In genomic region chr22:20430641-20431519, GRCh38 we compare ENCODE assay signal across 1 cellular context.
A peak's percentile ranks its signal among the peaks of the same experiment; 100 is the strongest.
TF ChIP-seq lines count a peak whose summit lies in the region.

No MANE protein-coding gene starts in this region.

TF ChIP-seq in K562, 482 proteins besides CTCF, POLR2A, EP300 and RAD21 (continued from another document):
- TF ChIP-seq CHD7 (IDR thresholded peaks at IDR 0.05; ENCODE audit: low read depth, low read length) (peak; percentile 30), ZNF316 (IDR thresholded peaks at IDR 0.05) (no peak), TEAD4 (IDR thresholded peaks at IDR 0.05; ENCODE audit: low read length) (no peak), TEAD4 (CRISPR knock-in tag; IDR thresholded peaks at IDR 0.05; ENCODE audit: borderline replicate concordance) (peak; percentile 87; the same call in 1 of the 2 replicates), NBN (IDR thresholded peaks at IDR 0.05; ENCODE audit: low read depth) (no peak), POLR2G (IDR thresholded peaks at IDR 0.05; ENCODE audit: low read depth, low read length) (no peak), KHSRP (IDR thresholded peaks at IDR 0.05) (no peak), PBX2 (CRISPR knock-in tag; IDR thresholded peaks at IDR 0.05; ENCODE audit: low read depth) (no peak), PBX2 (tag; conservative IDR thresholded peaks at IDR 0.05; ENCODE audit: low read depth) (no peak), E2F6 (IDR thresholded peaks at IDR 0.05; ENCODE audit: borderline replicate concordance in 1 of 2, extremely low read depth in 1 of 2, insufficient read depth in 1 of 2, insufficient read length in 1 of 2, low read depth in 1 of 2, low read length in 1 of 2, poor library complexity in 1 of 2, severe bottlenecking in 1 of 2) (peak in 1 of 2 experiments; percentile 0), ZNF830 (CRISPR knock-in tag; IDR thresholded peaks at IDR 0.05) (no peak), L3MBTL2 (IDR thresholded peaks at IDR 0.05) (0 out of 2 replicates have a peak, but pooled peaks have one; percentile 5), ZNF644 (tag; IDR thresholded peaks at IDR 0.05; ENCODE audit: low read depth) (no peak)
- TF ChIP-seq, protein P1, sequence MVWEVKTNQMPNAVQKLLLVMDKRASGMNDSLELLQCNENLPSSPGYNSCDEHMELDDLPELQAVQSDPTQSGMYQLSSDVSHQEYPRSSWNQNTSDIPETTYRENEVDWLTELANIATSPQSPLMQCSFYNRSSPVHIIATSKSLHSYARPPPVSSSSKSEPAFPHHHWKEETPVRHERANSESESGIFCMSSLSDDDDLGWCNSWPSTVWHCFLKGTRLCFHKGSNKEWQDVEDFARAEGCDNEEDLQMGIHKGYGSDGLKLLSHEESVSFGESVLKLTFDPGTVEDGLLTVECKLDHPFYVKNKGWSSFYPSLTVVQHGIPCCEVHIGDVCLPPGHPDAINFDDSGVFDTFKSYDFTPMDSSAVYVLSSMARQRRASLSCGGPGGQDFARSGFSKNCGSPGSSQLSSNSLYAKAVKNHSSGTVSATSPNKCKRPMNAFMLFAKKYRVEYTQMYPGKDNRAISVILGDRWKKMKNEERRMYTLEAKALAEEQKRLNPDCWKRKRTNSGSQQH (CRISPR knock-in tag; IDR thresholded peaks at IDR 0.05): 0 out of 2 replicates have a peak, but pooled peaks have one; percentile 37
- TF ChIP-seq, protein P2, sequence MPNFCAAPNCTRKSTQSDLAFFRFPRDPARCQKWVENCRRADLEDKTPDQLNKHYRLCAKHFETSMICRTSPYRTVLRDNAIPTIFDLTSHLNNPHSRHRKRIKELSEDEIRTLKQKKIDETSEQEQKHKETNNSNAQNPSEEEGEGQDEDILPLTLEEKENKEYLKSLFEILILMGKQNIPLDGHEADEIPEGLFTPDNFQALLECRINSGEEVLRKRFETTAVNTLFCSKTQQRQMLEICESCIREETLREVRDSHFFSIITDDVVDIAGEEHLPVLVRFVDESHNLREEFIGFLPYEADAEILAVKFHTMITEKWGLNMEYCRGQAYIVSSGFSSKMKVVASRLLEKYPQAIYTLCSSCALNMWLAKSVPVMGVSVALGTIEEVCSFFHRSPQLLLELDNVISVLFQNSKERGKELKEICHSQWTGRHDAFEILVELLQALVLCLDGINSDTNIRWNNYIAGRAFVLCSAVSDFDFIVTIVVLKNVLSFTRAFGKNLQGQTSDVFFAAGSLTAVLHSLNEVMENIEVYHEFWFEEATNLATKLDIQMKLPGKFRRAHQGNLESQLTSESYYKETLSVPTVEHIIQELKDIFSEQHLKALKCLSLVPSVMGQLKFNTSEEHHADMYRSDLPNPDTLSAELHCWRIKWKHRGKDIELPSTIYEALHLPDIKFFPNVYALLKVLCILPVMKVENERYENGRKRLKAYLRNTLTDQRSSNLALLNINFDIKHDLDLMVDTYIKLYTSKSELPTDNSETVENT (CRISPR knock-in tag; IDR thresholded peaks at IDR 0.05): 0 out of 2 replicates have a peak, but pooled peaks have one; percentile 8
- TF ChIP-seq, protein P3, sequence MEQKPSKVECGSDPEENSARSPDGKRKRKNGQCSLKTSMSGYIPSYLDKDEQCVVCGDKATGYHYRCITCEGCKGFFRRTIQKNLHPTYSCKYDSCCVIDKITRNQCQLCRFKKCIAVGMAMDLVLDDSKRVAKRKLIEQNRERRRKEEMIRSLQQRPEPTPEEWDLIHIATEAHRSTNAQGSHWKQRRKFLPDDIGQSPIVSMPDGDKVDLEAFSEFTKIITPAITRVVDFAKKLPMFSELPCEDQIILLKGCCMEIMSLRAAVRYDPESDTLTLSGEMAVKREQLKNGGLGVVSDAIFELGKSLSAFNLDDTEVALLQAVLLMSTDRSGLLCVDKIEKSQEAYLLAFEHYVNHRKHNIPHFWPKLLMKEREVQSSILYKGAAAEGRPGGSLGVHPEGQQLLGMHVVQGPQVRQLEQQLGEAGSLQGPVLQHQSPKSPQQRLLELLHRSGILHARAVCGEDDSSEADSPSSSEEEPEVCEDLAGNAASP (IDR thresholded peaks at IDR 0.05): no peak
